18 cellular contexts compared by ENCODE assay signal in genomic region chr4:2082118-2082517, GRCh38. TPM values are rescaled to one million over a fixed set of nuclear protein-coding genes. Genes with fewer than 3 reads are reported as not detected.
"Had no signal": no experiment of that assay in that cellular context is flagged by ENCODE, and none has a peak within 500 bp of the region (broad histone marks: within the 10 kb centered on the region; RNA-seq: fewer than 3 reads in every experiment).

No MANE protein-coding gene starts in this region.

- H3K79me2 ChIP-seq: parathyroid adenoma had no signal

- H3K9me3 ChIP-seq: ascending aorta, SJSA1 had no signal

- H3K27me3 ChIP-seq: ascending aorta, SJSA1 had no signal

- H3K4me1 ChIP-seq: ascending aorta, foreskin keratinocyte, parathyroid adenoma, SJSA1 had no signal

- H3K27ac ChIP-seq: ascending aorta, foreskin keratinocyte, parathyroid adenoma, SJSA1 had no signal

- H3K4me3 Mint-ChIP-seq: activated CD4-positive, alpha-beta T cell treated with anti-CD3 and anti-CD28 coated beads for 36 hours; activated CD8-positive, alpha-beta T cell treated with anti-CD3 and anti-CD28 coated beads for 36 hours; activated naive CD8-positive, alpha-beta T cell treated with anti-CD3 and anti-CD28 coated beads, Interleukin-2, amount 10 ng/mL, durations not matched to agents 7 days and 5 days; nephron; stimulated activated memory B cell treated with anti-CD40 and anti-IgM and Interleukin-4, amounts not matched to agents 10 μg/mL and 1 μg/mL and 100 μg/mL, for 72 hours; T-helper 2 cell treated with Interferon-gamma antibody and Interleukin-4, amounts not matched to agents 5 μg/mL and 100 μg/mL, for 36 hours had no signal

- H3K4me1 Mint-ChIP-seq: activated CD4-positive, alpha-beta T cell treated with anti-CD3 and anti-CD28 coated beads for 36 hours; activated naive CD8-positive, alpha-beta T cell treated with anti-CD3 and anti-CD28 coated beads, Interleukin-2, amount 10 ng/mL, durations not matched to agents 7 days and 5 days; stimulated activated memory B cell treated with anti-CD40 and anti-IgM and Interleukin-4, amounts not matched to agents 10 μg/mL and 1 μg/mL and 100 μg/mL, for 72 hours had no signal

- H2AFZ ChIP-seq: parathyroid adenoma had no signal

- H3K36me3 Mint-ChIP-seq: activated naive CD8-positive, alpha-beta T cell treated with anti-CD3 and anti-CD28 coated beads, Interleukin-2, amount 10 ng/mL, durations not matched to agents 7 days and 5 days; stimulated activated memory B cell treated with anti-CD40 and anti-IgM and Interleukin-4, amounts not matched to agents 10 μg/mL and 1 μg/mL and 100 μg/mL, for 72 hours had no signal

- H3K9me3 Mint-ChIP-seq: activated CD8-positive, alpha-beta T cell treated with anti-CD3 and anti-CD28 coated beads for 36 hours; activated naive CD8-positive, alpha-beta T cell treated with anti-CD3 and anti-CD28 coated beads, Interleukin-2, amount 10 ng/mL, durations not matched to agents 7 days and 5 days; nephron; stimulated activated memory B cell treated with anti-CD40 and anti-IgM and Interleukin-4, amounts not matched to agents 10 μg/mL and 1 μg/mL and 100 μg/mL, for 72 hours; T-helper 2 cell treated with Interferon-gamma antibody and Interleukin-4, amounts not matched to agents 5 μg/mL and 100 μg/mL, for 36 hours had no signal

- H3K36me3 ChIP-seq: ascending aorta, SJSA1 had no signal

- FAIRE-seq: bronchial epithelial cell, endothelial cell of umbilical vein had no signal

- H3K9ac ChIP-seq: parathyroid adenoma had no signal

- ATAC-seq: activated CD4-positive, alpha-beta T cell treated with anti-CD3 and anti-CD28 coated beads for 36 hours; activated CD8-positive, alpha-beta T cell treated with anti-CD3 and anti-CD28 coated beads for 36 hours; foreskin keratinocyte; right cardiac atrium; stimulated activated memory B cell treated with anti-CD40 and anti-IgM and Interleukin-4, amounts not matched to agents 10 μg/mL and 1 μg/mL and 100 μg/mL, for 72 hours had no signal

- H3K4me3 ChIP-seq: ascending aorta, SJSA1 had no signal

- H3K27ac Mint-ChIP-seq: activated CD4-positive, alpha-beta T cell treated with anti-CD3 and anti-CD28 coated beads for 36 hours; activated CD8-positive, alpha-beta T cell treated with anti-CD3 and anti-CD28 coated beads for 36 hours; activated naive CD8-positive, alpha-beta T cell treated with anti-CD3 and anti-CD28 coated beads, Interleukin-2, amount 10 ng/mL, durations not matched to agents 7 days and 5 days; stimulated activated memory B cell treated with anti-CD40 and anti-IgM and Interleukin-4, amounts not matched to agents 10 μg/mL and 1 μg/mL and 100 μg/mL, for 72 hours; T-helper 2 cell treated with Interferon-gamma antibody and Interleukin-4, amounts not matched to agents 5 μg/mL and 100 μg/mL, for 36 hours had no signal

- DNase-seq: activated CD4-positive, alpha-beta T cell treated with anti-CD3 and anti-CD28 coated beads for 36 hours; activated CD8-positive, alpha-beta T cell treated with anti-CD3 and anti-CD28 coated beads for 36 hours; activated naive CD8-positive, alpha-beta T cell treated with anti-CD3 and anti-CD28 coated beads, Interleukin-2, amount 10 ng/mL, durations not matched to agents 7 days and 5 days; activated T-cell treated with anti-CD3 and anti-CD28 coated beads for 4 hours; foreskin keratinocyte; mammary epithelial cell; right cardiac atrium; stimulated activated CD4-positive, alpha-beta T cell treated with anti-CD3 and anti-CD28 coated beads, Interleukin-1b, Interleukin-23, amount 100 ng/mL, for 48 hours; SW 1271; trophoblast cell had no signal

- H3K27me3 Mint-ChIP-seq: activated CD4-positive, alpha-beta T cell treated with anti-CD3 and anti-CD28 coated beads for 36 hours had no signal

RNA-seq across cellular contexts. Expression of gene NAT8L, which starts 23.0 kb away (rescaled TPM):
- total RNA-seq: ascending aorta, bronchial epithelial cell, foreskin keratinocyte, SJSA1 had no signal
